Comparison of ENCODE assay signal across 20 cellular contexts in genomic region chr17:1421470-1421869, GRCh38.
"Had no signal": no experiment of that assay in that cellular context is flagged by ENCODE, and none has a peak within 500 bp of the region (broad histone marks: within the 10 kb centered on the region; RNA-seq: fewer than 3 reads in every experiment).

No MANE protein-coding gene starts in this region.

- FAIRE-seq: frontal cortex, urothelium cell line had no signal

- H3K27ac ChIP-seq: skin epidermis, stomach had no signal

- H3K27me3 ChIP-seq: sigmoid colon, stomach had no signal

- H3K4me3 ChIP-seq: coronary artery, lung, sigmoid colon, skin epidermis, stomach, thoracic aorta had no signal

- DNase-seq: effector CD4-positive, alpha-beta T cell; endodermal cell; glutamatergic neuron; immature natural killer cell; kidney; left cardiac atrium; left ventricle myocardium superior; mesenchymal stem cell; midbrain; naive B cell; sigmoid colon; stimulated activated naive CD4-positive, alpha-beta T cell; stomach; substantia nigra had no signal

- H3K9me3 ChIP-seq: sigmoid colon, stomach, thoracic aorta had no signal

- ATAC-seq: left cardiac atrium, left ventricle myocardium superior had no signal
